8 cellular contexts compared by ENCODE assay signal in the genomic region with DNA sequence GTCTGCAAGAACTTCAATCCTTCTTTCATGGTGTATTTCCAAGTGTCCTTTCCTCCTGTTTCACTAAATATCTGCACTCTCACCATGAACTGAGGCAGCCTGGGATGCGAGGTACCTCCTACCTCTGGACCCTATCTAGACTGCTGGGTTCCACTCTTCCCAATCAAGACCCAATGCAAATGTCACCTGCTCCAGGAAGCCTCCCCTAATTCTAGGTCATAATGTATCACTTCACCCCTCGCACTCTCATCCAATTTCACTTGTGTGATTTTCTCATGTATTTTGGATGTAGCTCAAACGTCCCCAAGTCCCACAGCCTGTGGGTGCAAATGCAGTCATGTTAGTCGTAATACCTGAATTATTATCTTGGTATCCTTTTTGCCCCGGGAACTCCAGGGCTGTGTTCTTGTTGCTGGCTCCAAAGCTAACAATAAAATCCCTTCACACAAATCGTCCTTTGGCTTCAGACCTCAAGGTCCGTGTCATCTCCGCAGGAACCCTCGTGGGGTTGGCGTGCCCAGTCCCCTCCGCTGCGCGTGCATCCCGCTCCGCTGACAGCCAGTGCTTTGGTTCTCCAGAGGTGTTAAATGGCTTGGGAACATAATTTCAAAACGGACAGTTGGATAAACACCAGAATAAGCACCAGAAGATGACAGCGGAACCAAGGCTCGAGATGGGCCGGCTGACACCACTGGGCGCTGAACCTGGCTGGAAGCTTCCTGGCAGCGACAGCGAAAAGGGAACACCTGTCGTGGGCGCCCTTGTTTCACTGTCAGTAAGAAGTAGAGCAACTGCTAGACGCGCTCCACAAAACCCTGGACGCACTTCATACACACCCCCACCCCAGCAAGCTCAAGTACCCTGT.
DNase-seq lines count a peak whose midpoint lies in the region; ATAC-seq and TF ChIP-seq lines count a peak whose summit lies in the region.

No MANE protein-coding gene starts in this region.

- H3K4me2 ChIP-seq in BLaER1 (peak overlapping the region; percentile 81), Loucy (ENCODE audit: low read depth, low read length, poor library complexity, severe bottlenecking) (peak overlapping the region; percentile 71)

- no peak for ATAC-seq in HG03378 (IDR thresholded peaks at IDR 0.05; ENCODE audit: unreplicated experiment)
- no peak for ATAC-seq in HG02870 (IDR thresholded peaks at IDR 0.05; ENCODE audit: unreplicated experiment)

- no peaks in the 10 kb centered on the region for H3F3A ChIP-seq in Loucy (ENCODE audit: low read depth)

- peaks cover 3% of the 10 kb centered on the region for H3K27me3 Mint-ChIP-seq in nephron progenitor cell (ENCODE audit: low read depth, poor library complexity)

- peaks cover 47% of the 10 kb centered on the region for H3K9me3 Mint-ChIP-seq in nephron progenitor cell

- peaks cover 34% of the 10 kb centered on the region for H3K4me1 Mint-ChIP-seq in nephron progenitor cell

- H2AFZ ChIP-seq in Loucy (ENCODE audit: low read length): peak overlapping the region; percentile 95

- peaks cover 34% of the 10 kb centered on the region for H3K9me3 ChIP-seq in BLaER1
- H3K9me3 ChIP-seq in Loucy (ENCODE audit: insufficient read depth, low read depth, low read length): no peaks in the 10 kb centered on the region

- peaks cover 64% of the 10 kb centered on the region for H3K4me1 ChIP-seq in BLaER1
- H3K4me1 ChIP-seq in Loucy (ENCODE audit: insufficient read depth, low read length, poor library complexity, severe bottlenecking): peaks cover 30% of the 10 kb centered on the region

- H3K36me3 ChIP-seq in BLaER1 (0 out of 2 replicates have a peak, but pooled peaks cover 7% of the 10 kb centered on the region), Loucy (ENCODE audit: insufficient read depth, low read length) (no peaks in the 10 kb centered on the region)

- no peak overlapping the region for H3K27ac Mint-ChIP-seq in nephron progenitor cell

- peak overlapping the region; percentile 83 for H3K27ac ChIP-seq in BLaER1
- H3K27ac ChIP-seq in coronary artery: peak overlapping the region; percentile 98 to 99

- no peak for TF ChIP-seq CTCF in Loucy (conservative IDR thresholded peaks at IDR 0.05; ENCODE audit: low read length)
- no peak for TF ChIP-seq CTCF in coronary artery (IDR thresholded peaks at IDR 0.05)
- no peak for TF ChIP-seq CTCF in nephron progenitor cell (IDR thresholded peaks at IDR 0.05)

- H3K9ac ChIP-seq in BLaER1 (peak overlapping the region; percentile 86), Loucy (ENCODE audit: low read depth, low read length, poor library complexity, severe bottlenecking) (peak overlapping the region; percentile 85)

- H3K9me2 ChIP-seq in Loucy (replicated peaks; ENCODE audit: low read depth, low read length): no peaks in the 10 kb centered on the region

- H3K4me3 ChIP-seq in BLaER1: peak overlapping the region; percentile 73
- H3K4me3 ChIP-seq in Loucy (ENCODE audit: low read length, poor library complexity, severe bottlenecking): peak overlapping the region; percentile 82
- peak overlapping the region; percentile 92 for H3K4me3 ChIP-seq in coronary artery

- H3K4me3 Mint-ChIP-seq in nephron progenitor cell: peak overlapping the region; percentile 72

- peaks cover 36% of the 10 kb centered on the region for H3K79me2 ChIP-seq in Loucy (ENCODE audit: insufficient read depth, low read length)

- H3K27me3 ChIP-seq in BLaER1: no peaks in the 10 kb centered on the region
- H3K27me3 ChIP-seq in Loucy (ENCODE audit: insufficient read depth, low read length, poor library complexity, severe bottlenecking): no peaks in the 10 kb centered on the region

- no peak for DNase-seq in coronary artery (ENCODE audit: low spot score)
- DNase-seq in nephron progenitor cell: no peak
- no peak for DNase-seq in KG1 (lab: John Stamatoyannopoulos, UW)
- DNase-seq in NCI-H1092 treated with DMSO at 0.1 percent for 48 hours (lab: John Stamatoyannopoulos, UW): no peak

- H4K20me1 ChIP-seq in BLaER1: peaks cover 30% of the 10 kb centered on the region
- H4K20me1 ChIP-seq in Loucy (ENCODE audit: insufficient read depth, low read length, poor library complexity, severe bottlenecking): peaks cover 34% of the 10 kb centered on the region

- peaks cover 36% of the 10 kb centered on the region for H3K36me3 Mint-ChIP-seq in nephron progenitor cell (ENCODE audit: low read depth)
